10 cellular contexts compared by ENCODE assay signal in genomic region chr7:55509322-55509721, GRCh38.
DNase-seq lines count a peak whose midpoint lies in the region; ATAC-seq, FAIRE-seq and TF ChIP-seq lines count a peak whose summit lies in the region.
"Had no signal": no experiment of that assay in that cellular context is flagged by ENCODE, and none has a peak within 500 bp of the region (broad histone marks: within the 10 kb centered on the region; RNA-seq: fewer than 3 reads in every experiment).

No MANE protein-coding gene starts in this region.

- BruUV-seq in endothelial cell of umbilical vein (replicated peaks; lab: Mats Ljungman, UMichigan): no TSS peak

- CTCF ChIA-PET in endothelial cell of umbilical vein (lab: Charles Lee): interaction anchor here (1.2 to 1.9 kb wide), 3 partner anchors 15 to 24 kb away, joined by 3 to 6 read pairs (median 5); no protein-coding TSS in a partner anchor

- H3K4me1 ChIP-seq in endothelial cell of umbilical vein (ENCODE audit: control insufficient read depth, extremely low read depth, insufficient read depth, low read length): peaks cover 7% of the 10 kb centered on the region

- H3K27ac ChIP-seq in endothelial cell of umbilical vein (ENCODE audit: insufficient read depth, low read depth, low read length): no peak overlapping the region

- H3K9ac ChIP-seq in endothelial cell of umbilical vein (replicated peaks; ENCODE audit: extremely low read depth, insufficient read depth, low read length): no peak overlapping the region

- no peak overlapping the region for H2AFZ ChIP-seq in endothelial cell of umbilical vein (ENCODE audit: low read depth, low read length)

- ATAC-seq in GM18907 (IDR thresholded peaks at IDR 0.05; ENCODE audit: unreplicated experiment): peak; percentile 17
- peak; percentile 18 for ATAC-seq in HG03439 (IDR thresholded peaks at IDR 0.05; ENCODE audit: unreplicated experiment)
- no peak for ATAC-seq in HG03342 (IDR thresholded peaks at IDR 0.05; ENCODE audit: unreplicated experiment)

- no peak for FAIRE-seq in endothelial cell of umbilical vein (lab: Jason Lieb, UNC)
- FAIRE-seq: G401.6 had no signal

- H3K4me3 Mint-ChIP-seq in endothelial cell (ENCODE audit: unreplicated experiment): no peak overlapping the region

- intact Hi-C loops in endothelial cell of umbilical vein (cut with micrococcal nuclease): no loop called here

- H3K36me3 ChIP-seq in endothelial cell of umbilical vein (ENCODE audit: control insufficient read depth in 2 of 2, extremely low read depth in 1 of 2, insufficient read depth in 2 of 2, low read length in 2 of 2): peaks cover 2 to 7% of the 10 kb centered on the region in 2 experiments

- H3K79me2 ChIP-seq in endothelial cell of umbilical vein (ENCODE audit: control insufficient read depth, insufficient read depth, low read length): peaks cover 25% of the 10 kb centered on the region

- no peaks in the 10 kb centered on the region for H3K9me3 Mint-ChIP-seq in endothelial cell (ENCODE audit: unreplicated experiment)

- no peaks in the 10 kb centered on the region for H4K20me1 ChIP-seq in endothelial cell of umbilical vein (replicated peaks; ENCODE audit: control insufficient read depth, extremely low read depth, insufficient read depth, low read length)

- H3K4me2 ChIP-seq in endothelial cell of umbilical vein (ENCODE audit: insufficient read depth, low read length): no peak overlapping the region

- peaks cover 20% of the 10 kb centered on the region for H3K4me1 Mint-ChIP-seq in endothelial cell (ENCODE audit: unreplicated experiment)

- DNase-seq in AML-193 (lab: John Stamatoyannopoulos, UW) (peak; percentile 3 to 14), endothelial cell of umbilical vein (ENCODE audit: low read depth, low spot score) (peak; percentile 33), endothelial cell (ENCODE audit: low spot score) (no peak), SW480 (ENCODE audit: low spot score) (no peak), COLO668 (lab: John Stamatoyannopoulos, UW; ENCODE audit: unreplicated experiment) (no peak)
- DNase-seq: NCI-H526 treated with DMSO at 0.1 percent for 48 hours had no signal

- H3K36me3 Mint-ChIP-seq in endothelial cell (ENCODE audit: low read depth, unreplicated experiment): peaks cover 8% of the 10 kb centered on the region

- peaks cover 2% of the 10 kb centered on the region for H3K27me3 Mint-ChIP-seq in endothelial cell (ENCODE audit: unreplicated experiment)

- no peaks in the 10 kb centered on the region for H3K27me3 ChIP-seq in endothelial cell of umbilical vein (ENCODE audit: control insufficient read depth in 2 of 2, insufficient read depth in 2 of 2, low read length in 2 of 2)

- H3K27ac Mint-ChIP-seq in endothelial cell (ENCODE audit: unreplicated experiment): no peak overlapping the region

- no peak overlapping the region for H3K4me3 ChIP-seq in endothelial cell of umbilical vein (replicated peaks in 1 of 3; ENCODE audit: insufficient read depth in 1 of 3, low read depth in 1 of 3, low read length in 3 of 3)

- no peaks in the 10 kb centered on the region for H3K9me1 ChIP-seq in endothelial cell of umbilical vein (replicated peaks; ENCODE audit: control insufficient read depth, extremely low read depth, insufficient read depth, low read length)

- no peak for TF ChIP-seq POLR2A in endothelial cell of umbilical vein (IDR thresholded peaks at IDR 0.05; ENCODE audit: low read depth, low read length)

- TF ChIP-seq CTCF in endothelial cell of umbilical vein (IDR thresholded peaks at IDR 0.05; ENCODE audit: extremely low read depth in 1 of 2, insufficient read depth in 1 of 2, low read depth in 1 of 2, low read length in 2 of 2) (no peak), endothelial cell (IDR thresholded peaks at IDR 0.05; ENCODE audit: unreplicated experiment) (no peak)

- dilution Hi-C loops in endothelial cell of umbilical vein (cut with MboI; ENCODE audit: extremely low pct_ligation_motif_present, low sequenced_read_pairs): no loop called here

- POLR2A ChIA-PET in endothelial cell of umbilical vein (lab: Charles Lee): no interaction called here

- H3K9me3 ChIP-seq in endothelial cell of umbilical vein (replicated peaks; ENCODE audit: control insufficient read depth, insufficient read depth, low read length): no peaks in the 10 kb centered on the region

TF ChIP-seq in endothelial cell of umbilical vein, 7 proteins besides CTCF, POLR2A, EP300 and RAD21:
- TF ChIP-seq GATA2 (IDR thresholded peaks at IDR 0.05; ENCODE audit: insufficient read depth, insufficient read length, low read depth, low read length): no peak
- TF ChIP-seq EZH2 (IDR thresholded peaks at IDR 0.05; ENCODE audit: borderline replicate concordance, low read depth, low read length, severe bottlenecking): no peak
- TF ChIP-seq POLR2AphosphoS5 (IDR thresholded peaks at IDR 0.05; ENCODE audit: insufficient read depth, low read depth, low read length): no peak
- no peak for TF ChIP-seq JUN (IDR thresholded peaks at IDR 0.05; ENCODE audit: borderline replicate concordance, insufficient read depth, insufficient read length, low read depth)
- TF ChIP-seq MAX (IDR thresholded peaks at IDR 0.05; ENCODE audit: insufficient read depth, insufficient read length): no peak
- TF ChIP-seq MYC (IDR thresholded peaks at IDR 0.05; ENCODE audit: low read depth, low read length): no peak
- TF ChIP-seq FOS (IDR thresholded peaks at IDR 0.05; ENCODE audit: borderline replicate concordance, insufficient read depth, low read length): no peak
TF ChIP-seq in endothelial cell of umbilical vein: peak in this region for 0.

Comparison
In these comparisons a context has a peak if more than half of its experiments do, and no peak if none do; other contexts are left out.
1. DNase-seq: peak in AML-193 (2 of 2) and endothelial cell of umbilical vein (single experiment); none in endothelial cell (single experiment), SW480 (single experiment) and COLO668 (single experiment).